ENCODE assay signal across 13 cellular contexts in genomic region chr11:12269446-12270214, GRCh38.
DNase-seq lines count a peak whose midpoint lies in the region; ATAC-seq, FAIRE-seq and TF ChIP-seq lines count a peak whose summit lies in the region.
"Had no signal": no experiment of that assay in that cellular context is flagged by ENCODE, and none has a peak within 500 bp of the region (broad histone marks: within the 10 kb centered on the region; RNA-seq: fewer than 3 reads in every experiment).

No MANE protein-coding gene starts in this region.

- no peak overlapping the region for H4K5ac ChIP-seq in IMR-90 (ENCODE audit: low read depth, low read length)

- peak overlapping the region; percentile 38 for H3K27ac ChIP-seq in IMR-90 (ENCODE audit: insufficient read depth, low read length)
- H3K27ac ChIP-seq in colonic mucosa: no peak overlapping the region
- no peak overlapping the region for H3K27ac ChIP-seq in HepG2 (ENCODE audit: extremely low read length, insufficient read depth, low read length)
- H3K27ac ChIP-seq: VCaP had no signal

- TF ChIP-seq EP300 in HepG2 (IDR thresholded peaks at IDR 0.05; ENCODE audit: low read depth in 2 of 2, low read length in 2 of 2) (no peak), HepG2 (CRISPR knock-in tag; IDR thresholded peaks at IDR 0.05; ENCODE audit: borderline replicate concordance) (no peak)

- peak overlapping the region; percentile 9; the same call in 1 of the 2 replicates for H3K18ac ChIP-seq in IMR-90 (ENCODE audit: low read depth, low read length)

- peak overlapping the region; percentile 74 for H2AK5ac ChIP-seq in IMR-90 (ENCODE audit: low read depth, low read length)

- H3K23ac ChIP-seq in IMR-90 (ENCODE audit: low read depth, low read length): peak overlapping the region; percentile 8; the same call in 1 of the 2 replicates

- 73% methylated on average over 3 of the region's 12 CpGs; no CpG with 5 or more reads in 1 of the 2 experiments for WGBS in IMR-90 (ENCODE audit: extremely low coverage in 2 of 2, insufficient read length in 1 of 2), 2 experiments
- 24% methylated on average over 6 of the region's 12 CpGs for WGBS in HepG2 (ENCODE audit: low lambda C conversion rate)

- peak overlapping the region; percentile 73 for H2BK5ac ChIP-seq in IMR-90 (ENCODE audit: low read depth, low read length, poor library complexity, severe bottlenecking)

- H4K8ac ChIP-seq in IMR-90 (ENCODE audit: low read depth in 2 of 2, low read length in 2 of 2): peak overlapping the region; percentile 50 to 64

- H3K79me1 ChIP-seq in IMR-90 (ENCODE audit: low read depth in 1 of 2, low read length in 2 of 2): peaks cover 0 to 34% of the 10 kb centered on the region in 2 experiments; a peak in 2 of 4 replicates

- no peaks in the 10 kb centered on the region for H3K9me3 ChIP-seq in IMR-90 (ENCODE audit: control insufficient read depth, insufficient read depth, low read length)
- H3K9me3 ChIP-seq in colonic mucosa: no peaks in the 10 kb centered on the region
- no peaks in the 10 kb centered on the region for H3K9me3 ChIP-seq in HepG2 (ENCODE audit: low read length)
- H3K9me3 ChIP-seq in skeletal muscle satellite cell (replicated peaks; ENCODE audit: low read length): no peaks in the 10 kb centered on the region

- no peak overlapping the region for H3K56ac ChIP-seq in IMR-90 (ENCODE audit: extremely low read depth, insufficient read depth, low read length)

- H3K4me2 ChIP-seq in IMR-90 (ENCODE audit: low read depth, low read length) (no peak overlapping the region), HepG2 (ENCODE audit: low read depth, low read length) (peak overlapping the region; percentile 62), skeletal muscle satellite cell (ENCODE audit: low read length) (no peak overlapping the region)

- H3K4ac ChIP-seq in IMR-90 (ENCODE audit: low read depth, low read length): peak overlapping the region; percentile 90

- H3K4me3 ChIP-seq in IMR-90 (ENCODE audit: insufficient read depth, low read depth, low read length) (no peak overlapping the region), colonic mucosa (no peak overlapping the region), HepG2 (replicated peaks in 1 of 3; ENCODE audit: insufficient read depth in 1 of 3, low read depth in 2 of 3, low read length in 3 of 3) (peak overlapping the region in 1 of 3 experiments; percentile 32; a peak in 1 of 6 replicates), skeletal muscle satellite cell (ENCODE audit: low read length) (no peak overlapping the region)

- H3K14ac ChIP-seq in IMR-90 (replicated peaks; ENCODE audit: low read depth, low read length): peak overlapping the region; percentile 71

- H3K9me1 ChIP-seq in IMR-90 (ENCODE audit: insufficient read depth, low read length): peaks cover 50% of the 10 kb centered on the region

- H3K9ac ChIP-seq in IMR-90 (ENCODE audit: low read depth, low read length) (no peak overlapping the region), colonic mucosa (ENCODE audit: low read depth in 2 of 2, low read length in 2 of 2) (no peak overlapping the region), HepG2 (ENCODE audit: insufficient read depth, low read depth, low read length) (no peak overlapping the region), skeletal muscle satellite cell (ENCODE audit: low read depth, low read length) (peak overlapping the region; percentile 53)

- CTCF ChIA-PET in IMR-90 (lab: Yijun Ruan, JAX): no interaction called here
- CTCF ChIA-PET in HepG2 (lab: Yijun Ruan, JAX; ENCODE audit: low intra/inter-chr PET ratio, low total read pairs): no interaction called here

- H2BK120ac ChIP-seq in IMR-90 (ENCODE audit: low read depth, low read length): peak overlapping the region; percentile 81

- H3K79me2 ChIP-seq in HepG2 (ENCODE audit: insufficient read depth, low read length): no peaks in the 10 kb centered on the region

- peak overlapping the region; percentile 88 for H2AK9ac ChIP-seq in IMR-90 (replicated peaks; ENCODE audit: low read depth, low read length, poor library complexity)

- TF ChIP-seq CTCF in IMR-90 (conservative IDR thresholded peaks at IDR 0.05; ENCODE audit: low read depth, low read length): no peak
- no peak for TF ChIP-seq CTCF in colonic mucosa (IDR thresholded peaks at IDR 0.05)
- no peak for TF ChIP-seq CTCF in HepG2 (CRISPR knock-in tag; IDR thresholded peaks at IDR 0.05)

- no peak for DNase-seq in IMR-90
- DNase-seq in colonic mucosa: peak; percentile 37
- DNase-seq in HepG2 (ENCODE audit: low spot score): no peak
- no peak for DNase-seq in GM12892 (ENCODE audit: insufficient read length)
- DNase-seq in HK-2 (ENCODE audit: unreplicated experiment): no peak
- DNase-seq in DMS53 (lab: John Stamatoyannopoulos, UW): no peak
- DNase-seq: activated CD8-positive, alpha-beta memory T cell treated with anti-CD3 and anti-CD28 coated beads, Interleukin-2, amount 10 ng/mL, durations not matched to agents 7 days and 5 days; activated naive CD4-positive, alpha-beta T cell treated with anti-CD3 and anti-CD28 coated beads for 36 hours; DMS153 had no signal

- H3K4me1 ChIP-seq in IMR-90 (ENCODE audit: control insufficient read depth, insufficient read depth, low read length) (peaks cover 25% of the 10 kb centered on the region), colonic mucosa (no peaks in the 10 kb centered on the region), HepG2 (ENCODE audit: insufficient read depth, low read length) (peaks cover 35% of the 10 kb centered on the region), skeletal muscle satellite cell (ENCODE audit: control insufficient read depth, insufficient read depth, low read length) (peaks cover 33% of the 10 kb centered on the region)

- dilution Hi-C loops in IMR-90 (cut with HindIII; ENCODE audit: low sequenced_read_pairs, unreplicated experiment): no loop called here

- peak overlapping the region; percentile 76 for H2BK20ac ChIP-seq in IMR-90 (ENCODE audit: low read depth, low read length)

- no TSS peak for BruUV-seq in IMR-90 (replicated peaks; lab: Mats Ljungman, UMichigan)
- BruUV-seq in HepG2 (replicated peaks; lab: Mats Ljungman, UMichigan): no TSS peak

- in situ Hi-C loops in IMR-90 (cut with MboI; ENCODE audit: low sequenced_read_pairs) (loop anchor here (25.0 kb wide), 1 partner anchor 1482 kb away; no protein-coding TSS in a partner anchor), HepG2 (cut with HindIII; ENCODE audit: extremely low pct_ligation_motif_present, low pct_unique_long_range_greater_than_20kb) (no loop called here)

- TF ChIP-seq POLR2A in IMR-90 (IDR thresholded peaks at IDR 0.05; ENCODE audit: low read depth, low read length): no peak
- TF ChIP-seq POLR2A in HepG2 (IDR thresholded peaks at IDR 0.05; ENCODE audit: insufficient read depth in 1 of 2, low read depth in 2 of 2, low read length in 2 of 2): no peak
- no peak for TF ChIP-seq POLR2A in GM12892 (IDR thresholded peaks at IDR 0.05; ENCODE audit: low read depth, low read length)

- intact Hi-C loops in IMR-90 (cut with micrococcal nuclease): no loop called here
- intact Hi-C loops in colonic mucosa (cut with DNase I): loop anchor here (10.0 kb wide), 1 partner anchor 335 kb away; no protein-coding TSS in a partner anchor
- intact Hi-C loops in HepG2 (cut with micrococcal nuclease; ENCODE audit: unreplicated experiment): no loop called here

- H2AFZ ChIP-seq in IMR-90 (replicated peaks; ENCODE audit: low read length, poor library complexity) (peak overlapping the region; percentile 0), HepG2 (ENCODE audit: low read length) (peak overlapping the region; percentile 50)

- POLR2A ChIA-PET in IMR-90 (lab: Charles Lee; ENCODE audit: unreplicated experiment): no interaction called here
- POLR2A ChIA-PET in HepG2 (lab: Yijun Ruan, JAX): no interaction called here

- peak overlapping the region; percentile 79; the same call in 1 of the 3 replicates for H2BK15ac ChIP-seq in IMR-90 (ENCODE audit: low read depth, low read length)

- H4K20me1 ChIP-seq in IMR-90 (ENCODE audit: insufficient read depth, low read length) (no peaks in the 10 kb centered on the region), HepG2 (ENCODE audit: insufficient read depth, low read length) (no peaks in the 10 kb centered on the region)

- H4K91ac ChIP-seq in IMR-90 (ENCODE audit: insufficient read depth, low read depth, low read length): peak overlapping the region; percentile 59

- no peak for ATAC-seq in IMR-90 (ENCODE audit: low read depth)
- ATAC-seq in HepG2: no peak; the same call in 2 of the 3 replicates
- no peak for ATAC-seq in HG02763 (IDR thresholded peaks at IDR 0.05; ENCODE audit: unreplicated experiment)
- ATAC-seq: activated CD8-positive, alpha-beta memory T cell treated with anti-CD3 and anti-CD28 coated beads, Interleukin-2, amount 10 ng/mL, durations not matched to agents 7 days and 5 days; natural killer cell treated with Interleukin-12 subunit alpha and Interleukin-12 subunit beta and Interleukin-15 and Interleukin-18, amount 100 ng/mL, for 72 hours had no signal

- no peak for TF ChIP-seq RAD21 in IMR-90 (IDR thresholded peaks at IDR 0.05; ENCODE audit: low read length)
- no peak for TF ChIP-seq RAD21 in HepG2 (CRISPR knock-in tag; IDR thresholded peaks at IDR 0.05)

- H3K36me3 ChIP-seq in IMR-90 (ENCODE audit: control insufficient read depth, insufficient read depth, low read length) (no peaks in the 10 kb centered on the region), colonic mucosa (no peaks in the 10 kb centered on the region), HepG2 (replicated peaks in 1 of 2; ENCODE audit: control insufficient read depth in 1 of 2, insufficient read depth in 2 of 2, low read length in 2 of 2) (no peaks in the 10 kb centered on the region), skeletal muscle satellite cell (ENCODE audit: insufficient read depth, low read length) (peaks cover 4% of the 10 kb centered on the region)

- no peaks in the 10 kb centered on the region for H3K27me3 ChIP-seq in IMR-90 (ENCODE audit: control insufficient read depth, insufficient read depth, low read length)
- no peaks in the 10 kb centered on the region for H3K27me3 ChIP-seq in colonic mucosa
- H3K27me3 ChIP-seq in HepG2 (ENCODE audit: control insufficient read depth in 1 of 2, insufficient read depth in 2 of 2, low read length in 2 of 2): no peaks in the 10 kb centered on the region
- no peaks in the 10 kb centered on the region for H3K27me3 ChIP-seq in skeletal muscle satellite cell (ENCODE audit: control insufficient read depth, insufficient read depth, low read length)

- FAIRE-seq in HepG2 (lab: Jason Lieb, UNC) (no peak), GM12892 (lab: Jason Lieb, UNC) (no peak)

TF ChIP-seq in HepG2, 621 proteins besides CTCF, POLR2A, EP300 and RAD21 (continues in another document):
- TF ChIP-seq ZNF33B (CRISPR knock-in tag; IDR thresholded peaks at IDR 0.05) (no peak), THYN1 (CRISPR knock-in tag; IDR thresholded peaks at IDR 0.05; ENCODE audit: borderline replicate concordance, low read depth) (no peak), ZSCAN20 (CRISPR knock-in tag; IDR thresholded peaks at IDR 0.05; ENCODE audit: borderline replicate concordance) (no peak), ZMAT3 (CRISPR knock-in tag; conservative IDR thresholded peaks at IDR 0.05) (no peak), ZBTB38 (CRISPR knock-in tag; IDR thresholded peaks at IDR 0.05) (no peak), PPARG (CRISPR knock-in tag; conservative IDR thresholded peaks at IDR 0.05) (no peak)
